ENCODE assay signal across 1 cellular context in genomic region chr17:40602445-40603443, GRCh38.
TF ChIP-seq lines count a peak whose summit lies in the region.

No MANE protein-coding gene starts in this region.

TF ChIP-seq in SK-N-SH treated with all-trans-retinoic acid at 6 μM for 48 hours, 23 proteins besides CTCF, POLR2A, EP300 and RAD21 (continued from another document):
- TF ChIP-seq, protein P1, sequence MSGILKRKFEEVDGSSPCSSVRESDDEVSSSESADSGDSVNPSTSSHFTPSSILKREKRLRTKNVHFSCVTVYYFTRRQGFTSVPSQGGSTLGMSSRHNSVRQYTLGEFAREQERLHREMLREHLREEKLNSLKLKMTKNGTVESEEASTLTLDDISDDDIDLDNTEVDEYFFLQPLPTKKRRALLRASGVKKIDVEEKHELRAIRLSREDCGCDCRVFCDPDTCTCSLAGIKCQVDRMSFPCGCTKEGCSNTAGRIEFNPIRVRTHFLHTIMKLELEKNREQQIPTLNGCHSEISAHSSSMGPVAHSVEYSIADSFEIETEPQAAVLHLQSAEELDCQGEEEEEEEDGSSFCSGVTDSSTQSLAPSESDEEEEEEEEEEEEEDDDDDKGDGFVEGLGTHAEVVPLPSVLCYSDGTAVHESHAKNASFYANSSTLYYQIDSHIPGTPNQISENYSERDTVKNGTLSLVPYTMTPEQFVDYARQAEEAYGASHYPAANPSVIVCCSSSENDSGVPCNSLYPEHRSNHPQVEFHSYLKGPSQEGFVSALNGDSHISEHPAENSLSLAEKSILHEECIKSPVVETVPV (CRISPR knock-in tag; IDR thresholded peaks at IDR 0.05) = no peak
